Comparison of ENCODE assay signal across 30 cellular contexts in the genomic region with DNA sequence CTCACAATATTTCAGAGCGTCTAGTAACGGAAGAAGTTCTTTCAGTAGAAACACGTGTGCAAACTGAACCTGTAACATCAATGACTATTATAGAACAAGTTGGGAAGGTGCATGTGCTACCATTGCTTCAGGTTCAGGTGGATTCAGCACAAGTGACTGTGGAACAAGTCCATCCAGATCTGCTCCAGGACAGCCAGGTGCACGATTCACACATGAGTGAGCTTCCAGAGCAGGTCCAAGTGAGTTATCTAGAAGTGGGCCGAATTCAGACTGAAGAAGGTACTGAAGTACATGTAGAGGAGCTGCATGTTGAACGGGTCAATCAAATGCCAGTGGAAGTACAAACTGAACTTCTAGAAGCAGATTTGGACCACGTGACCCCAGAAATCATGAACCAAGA. TPM values are rescaled to one million over a fixed set of nuclear protein-coding genes. Genes with fewer than 3 reads are reported as not detected.
DNase-seq lines count a peak whose midpoint lies in the region; ATAC-seq, FAIRE-seq and TF ChIP-seq lines count a peak whose summit lies in the region.
"Had no signal": no experiment of that assay in that cellular context is flagged by ENCODE, and none has a peak within 500 bp of the region (broad histone marks: within the 10 kb centered on the region; RNA-seq: fewer than 3 reads in every experiment).

No MANE protein-coding gene starts in this region.

- POLR2A ChIA-PET in HepG2 (lab: Yijun Ruan, JAX) = no interaction called here

- H3K36me3 ChIP-seq in HepG2 (replicated peaks in 1 of 2; ENCODE audit: control insufficient read depth in 1 of 2, insufficient read depth in 2 of 2, low read length in 2 of 2) (peaks cover 4 to 25% of the 10 kb centered on the region in 2 experiments), right lobe of liver (peaks cover 0 to 24% (median 9%) of the 10 kb centered on the region in 4 donors), Karpas-422 (ENCODE audit: insufficient read depth, low read length) (peaks cover 64% of the 10 kb centered on the region)

- intact Hi-C loops in HepG2 (cut with micrococcal nuclease; ENCODE audit: unreplicated experiment) (no loop called here), right lobe of liver (cut with DNase I) (no loop called here)

- no peak for TF ChIP-seq POLR2A in HepG2 (IDR thresholded peaks at IDR 0.05; ENCODE audit: insufficient read depth in 1 of 2, low read depth in 2 of 2, low read length in 2 of 2)
- no peak for TF ChIP-seq POLR2A in right lobe of liver (IDR thresholded peaks at IDR 0.05)

- H3K4me2 ChIP-seq in HepG2 (ENCODE audit: low read depth, low read length) = no peak overlapping the region
- no peak overlapping the region for H3K4me2 ChIP-seq in Karpas-422 (ENCODE audit: low read depth, low read length, poor library complexity, severe bottlenecking)
- H3K4me2 ChIP-seq: BLaER1 treated with 17β-estradiol and CSF1 and Interleukin-3, amounts not matched to agents 10 nM and 100 nM had no signal

- BruUV-seq in HepG2 (replicated peaks; lab: Mats Ljungman, UMichigan) = TSS peak; percentile 35

- H3K27me3 ChIP-seq in HepG2 (ENCODE audit: control insufficient read depth in 1 of 2, insufficient read depth in 2 of 2, low read length in 2 of 2) = no peaks in the 10 kb centered on the region
- no peaks in the 10 kb centered on the region for H3K27me3 ChIP-seq in right lobe of liver
- H3K27me3 ChIP-seq in Karpas-422 (ENCODE audit: low read length) = no peaks in the 10 kb centered on the region
- H3K27me3 ChIP-seq: BLaER1 treated with 17β-estradiol and CSF1 and Interleukin-3, amounts not matched to agents 10 nM and 100 nM had no signal

- H3K79me2 ChIP-seq in HepG2 (ENCODE audit: insufficient read depth, low read length) (no peaks in the 10 kb centered on the region), Karpas-422 (ENCODE audit: low read length) (peaks cover 50% of the 10 kb centered on the region)

- no peaks in the 10 kb centered on the region for H3K9me2 ChIP-seq in Karpas-422 (replicated peaks; ENCODE audit: insufficient read depth, low read length)

- CTCF ChIA-PET in HepG2 (lab: Yijun Ruan, JAX; ENCODE audit: low intra/inter-chr PET ratio, low total read pairs) = no interaction called here

- H3K4me1 ChIP-seq in HepG2 (ENCODE audit: insufficient read depth, low read length) (no peaks in the 10 kb centered on the region), right lobe of liver (no peaks in the 10 kb centered on the region), Karpas-422 (ENCODE audit: low read length) (peaks cover 64% of the 10 kb centered on the region)
- H3K4me1 ChIP-seq: BLaER1 treated with 17β-estradiol and CSF1 and Interleukin-3, amounts not matched to agents 10 nM and 100 nM; Caco-2 had no signal

- H3K27ac ChIP-seq in HepG2 (ENCODE audit: extremely low read length, insufficient read depth, low read length) (no peak overlapping the region), right lobe of liver (no peak overlapping the region), Karpas-422 (ENCODE audit: low read length) (peak overlapping the region; percentile 100)
- H3K27ac ChIP-seq: BLaER1 treated with 17β-estradiol and CSF1 and Interleukin-3, amounts not matched to agents 10 nM and 100 nM; SK-N-MC had no signal

- WGBS in HepG2 (ENCODE audit: low lambda C conversion rate) = 98% methylated on average over 7 of the region's 7 CpGs
- 93% methylated on average over 6 of the region's 7 CpGs for WGBS in right lobe of liver (ENCODE audit: insufficient coverage, low coverage, low lambda C conversion rate, missing lambda C conversion rate)

- ATAC-seq in HepG2 = no peak
- no peak for ATAC-seq in right lobe of liver

- DNase-seq in HepG2 (ENCODE audit: low spot score) (no peak), right lobe of liver (no peak), Karpas-422 (no peak), cerebellum (ENCODE audit: low spot score) (peak; percentile 13), urothelium cell line (ENCODE audit: low spot score) (no peak), mesenteric fat pad (ENCODE audit: low spot score) (no peak), GM13976 (ENCODE audit: low spot score) (no peak), NCI-H2196 (lab: John Stamatoyannopoulos, UW; ENCODE audit: unreplicated experiment) (no peak)
- DNase-seq: AML-193; Caco-2; CD4-positive, alpha-beta memory T cell; DMS 273 treated with DMSO at 0.1 percent for 48 hours; DMS79; EL; GF-D8; GOT3; HFFc6; NCI-H1105; NCI-H1436 treated with DMSO at 0.1 percent for 48 hours; NCI-H187 treated with DMSO at 0.1 percent for 48 hours; NCI-H2171 treated with DMSO at 0.1 percent for 48 hours; NCI-H524; NCI-H748 treated with DMSO at 0.1 percent for 48 hours; SIG-M5 had no signal

- no peak for TF ChIP-seq EP300 in HepG2 (IDR thresholded peaks at IDR 0.05; ENCODE audit: low read depth in 2 of 2, low read length in 2 of 2)
- no peak for TF ChIP-seq EP300 in HepG2 (CRISPR knock-in tag; IDR thresholded peaks at IDR 0.05; ENCODE audit: borderline replicate concordance)

- no peak for TF ChIP-seq CTCF in HepG2 (CRISPR knock-in tag; IDR thresholded peaks at IDR 0.05)
- TF ChIP-seq CTCF in right lobe of liver (IDR thresholded peaks at IDR 0.05) = no peak
- TF ChIP-seq CTCF in GM13976 (IDR thresholded peaks at IDR 0.05; ENCODE audit: borderline replicate concordance, control extremely low read depth, extremely low read depth, insufficient read depth, missing control alignments) = no peak

- H4K20me1 ChIP-seq in HepG2 (ENCODE audit: insufficient read depth, low read length) (no peaks in the 10 kb centered on the region), Karpas-422 (ENCODE audit: insufficient read depth, low read depth, low read length) (no peaks in the 10 kb centered on the region)

- H3K9ac ChIP-seq in HepG2 (ENCODE audit: insufficient read depth, low read depth, low read length) (no peak overlapping the region), Karpas-422 (ENCODE audit: low read length) (no peak overlapping the region)
- H3K9ac ChIP-seq: BLaER1 treated with 17β-estradiol and CSF1 and Interleukin-3, amounts not matched to agents 10 nM and 100 nM had no signal

- H3K9me3 ChIP-seq in HepG2 (ENCODE audit: low read length) (no peaks in the 10 kb centered on the region), right lobe of liver (no peaks in the 10 kb centered on the region), Karpas-422 (ENCODE audit: low read length) (no peaks in the 10 kb centered on the region)
- H3K9me3 ChIP-seq: BLaER1 treated with 17β-estradiol and CSF1 and Interleukin-3, amounts not matched to agents 10 nM and 100 nM; Caco-2; HAP-1 had no signal

- FAIRE-seq in HepG2 (lab: Jason Lieb, UNC) (no peak), urothelium cell line (lab: Jason Lieb, UNC) (peak; percentile 55)
- FAIRE-seq: GM18507, RCC 7860 had no signal

- H2AFZ ChIP-seq in HepG2 (ENCODE audit: low read length) = no peak overlapping the region
- no peak overlapping the region for H2AFZ ChIP-seq in Karpas-422 (ENCODE audit: low read length)

- H3K4me3 ChIP-seq in HepG2 (replicated peaks in 1 of 3; ENCODE audit: insufficient read depth in 1 of 3, low read depth in 2 of 3, low read length in 3 of 3) = no peak overlapping the region
- no peak overlapping the region for H3K4me3 ChIP-seq in right lobe of liver
- H3K4me3 ChIP-seq in Karpas-422 (ENCODE audit: low read length) = no peak overlapping the region
- H3K4me3 ChIP-seq: BLaER1 treated with 17β-estradiol and CSF1 and Interleukin-3, amounts not matched to agents 10 nM and 100 nM; HAP-1; SK-N-MC had no signal

- in situ Hi-C loops in HepG2 (cut with HindIII; ENCODE audit: extremely low pct_ligation_motif_present, low pct_unique_long_range_greater_than_20kb) = no loop called here
- in situ Hi-C loops in GM13976 (cut with MboI; ENCODE audit: low sequenced_read_pairs, unreplicated experiment) = no loop called here

- no peak for TF ChIP-seq RAD21 in HepG2 (CRISPR knock-in tag; IDR thresholded peaks at IDR 0.05)

RNA-seq across cellular contexts. Expression of gene NIM1K, which starts 17.4 kb away (rescaled TPM):
- total RNA-seq in HepG2 (2016; rRNA removed; fragmentation: Illumina TruSeq; extraction: Trizol) (0.21 TPM in 1 of 2 replicates, not detected in the other), right lobe of liver (under 1 TPM in 4 of 6 experiments, not detected in 2; 0.06 to 0.55 (median 0.12) TPM), cerebellum (6.3 TPM), mesenteric fat pad (0.58 TPM)
- total RNA-seq in HepG2 (2016; cell fraction: cytosol; rRNA removed; fragmentation: Illumina TruSeq; extraction: Trizol; ENCODE audit: low read depth) = not detected in 2 replicates
- not detected in 2 replicates for total RNA-seq in HepG2 (2016; cell fraction: insoluble cytoplasmic fraction; rRNA removed; fragmentation: Illumina TruSeq; extraction: Trizol)
- total RNA-seq in HepG2 (2016; cell fraction: membrane; rRNA removed; fragmentation: Illumina TruSeq; extraction: Trizol) = not detected in 2 replicates
- total RNA-seq in HepG2 (2016; cell fraction: nucleus; rRNA removed; fragmentation: Illumina TruSeq; extraction: Trizol) = not detected in 2 replicates
- 0.04 TPM in 1 of 2 replicates, not detected in the other for polyA plus RNA-seq in HepG2 (2011; rRNA removed)
- 0.01 TPM in 1 of 2 replicates, not detected in the other for polyA plus RNA-seq in HepG2 (2011; cell fraction: cytosol; rRNA removed)
- 0.12 TPM in 1 of 2 replicates, not detected in the other for polyA plus RNA-seq in HepG2 (2011; cell fraction: nucleus; rRNA removed)
- polyA plus RNA-seq in HepG2 (2012) = not detected in 2 replicates
- polyA plus RNA-seq in HepG2 (2016; cell fraction: cytosol; fragmentation: Illumina TruSeq; extraction: Trizol; ENCODE audit: low read depth) = not detected in 2 replicates
- polyA plus RNA-seq in HepG2 (2016; cell fraction: insoluble cytoplasmic fraction; fragmentation: Illumina TruSeq; extraction: Trizol; ENCODE audit: low read depth) = not detected in 2 replicates
- not detected in 2 replicates for polyA plus RNA-seq in HepG2 (2016; cell fraction: membrane; fragmentation: Illumina TruSeq; extraction: Trizol; ENCODE audit: low read depth)
- polyA plus RNA-seq in HepG2 (2016; cell fraction: nucleus; fragmentation: Illumina TruSeq; extraction: Trizol; ENCODE audit: insufficient read depth, low read depth) = not detected in 2 replicates
- 0.08 and 0.30 TPM in 2 replicates for polyA minus RNA-seq in HepG2 (2011; rRNA and poly(A)+ RNA removed; ENCODE audit: low replicate concordance)
- polyA minus RNA-seq in HepG2 (2011; cell fraction: cytosol; rRNA and poly(A)+ RNA removed) = not detected in 2 replicates
- polyA minus RNA-seq in HepG2 (2011; cell fraction: nucleus; rRNA and poly(A)+ RNA removed) = 0.37 and 0.39 TPM in 2 replicates
- total RNA-seq in Karpas-422 (2014; rRNA removed; shearing (Covaris generic); ENCODE audit: low replicate concordance) = 9.3 and 10.2 TPM in 2 replicates
- total RNA-seq: A172, Caco-2 had no signal

RNA-seq across cellular contexts. Expression of gene ZNF131, which starts 53.9 kb away (rescaled TPM):
- total RNA-seq in HepG2 (2016; rRNA removed; fragmentation: Illumina TruSeq; extraction: Trizol) (30.4 and 33.3 TPM in 2 replicates), right lobe of liver (10 to 100 TPM in 5 of 6 experiments, 1 to 10 TPM in 1; 9.6 to 16.3 (median 12.1) TPM), cerebellum (64.2 TPM), mesenteric fat pad (28.3 TPM)
- total RNA-seq in HepG2 (2016; cell fraction: cytosol; rRNA removed; fragmentation: Illumina TruSeq; extraction: Trizol; ENCODE audit: low read depth) = 20.6 and 21.5 TPM in 2 replicates
- total RNA-seq in HepG2 (2016; cell fraction: insoluble cytoplasmic fraction; rRNA removed; fragmentation: Illumina TruSeq; extraction: Trizol) = 31.8 and 34.8 TPM in 2 replicates
- 24.7 and 24.8 TPM in 2 replicates for total RNA-seq in HepG2 (2016; cell fraction: membrane; rRNA removed; fragmentation: Illumina TruSeq; extraction: Trizol)
- total RNA-seq in HepG2 (2016; cell fraction: nucleus; rRNA removed; fragmentation: Illumina TruSeq; extraction: Trizol) = 35.3 and 43.2 TPM in 2 replicates
- polyA plus RNA-seq in HepG2 (2011; rRNA removed) = 17.5 and 20.6 TPM in 2 replicates
- 9.6 and 12.2 TPM in 2 replicates for polyA plus RNA-seq in HepG2 (2011; cell fraction: cytosol; rRNA removed)
- 23.3 and 27.2 TPM in 2 replicates for polyA plus RNA-seq in HepG2 (2011; cell fraction: nucleus; rRNA removed)
- 15.7 and 18.4 TPM in 2 replicates for polyA plus RNA-seq in HepG2 (2012)
- 5.8 and 7.5 TPM in 2 replicates for polyA plus RNA-seq in HepG2 (2016; cell fraction: cytosol; fragmentation: Illumina TruSeq; extraction: Trizol; ENCODE audit: low read depth)
- polyA plus RNA-seq in HepG2 (2016; cell fraction: insoluble cytoplasmic fraction; fragmentation: Illumina TruSeq; extraction: Trizol; ENCODE audit: low read depth) = 41.5 and 42.5 TPM in 2 replicates
- 14.9 and 15.7 TPM in 2 replicates for polyA plus RNA-seq in HepG2 (2016; cell fraction: membrane; fragmentation: Illumina TruSeq; extraction: Trizol; ENCODE audit: low read depth)
- polyA plus RNA-seq in HepG2 (2016; cell fraction: nucleus; fragmentation: Illumina TruSeq; extraction: Trizol; ENCODE audit: insufficient read depth, low read depth) = 48.4 and 55.5 TPM in 2 replicates
- 16.7 and 49.5 TPM in 2 replicates for polyA minus RNA-seq in HepG2 (2011; rRNA and poly(A)+ RNA removed; ENCODE audit: low replicate concordance)
- polyA minus RNA-seq in HepG2 (2011; cell fraction: cytosol; rRNA and poly(A)+ RNA removed) = 13.2 and 14.4 TPM in 2 replicates
- polyA minus RNA-seq in HepG2 (2011; cell fraction: nucleus; rRNA and poly(A)+ RNA removed) = 62.0 and 70.7 TPM in 2 replicates
- total RNA-seq in Karpas-422 (2014; rRNA removed; shearing (Covaris generic); ENCODE audit: low replicate concordance) = 64.1 and 78.0 TPM in 2 replicates
